20 cellular contexts compared by ENCODE assay signal in genomic region chr16:22210854-22211253, GRCh38. TPM values are rescaled to one million over a fixed set of nuclear protein-coding genes. Genes with fewer than 3 reads are reported as not detected.
DNase-seq lines count a peak whose midpoint lies in the region; TF ChIP-seq lines count a peak whose summit lies in the region.
"Had no signal": no experiment of that assay in that cellular context is flagged by ENCODE, and none has a peak within 500 bp of the region (broad histone marks: within the 10 kb centered on the region; RNA-seq: fewer than 3 reads in every experiment).

No MANE protein-coding gene starts in this region.

- TF ChIP-seq POLR2A in prostate gland (IDR thresholded peaks at IDR 0.05), result no peak

- intact Hi-C loops in activated T-helper 1 cell treated with anti-CD3 and anti-CD28 coated beads, Interleukin-12 subunit alpha, Interleukin-12 subunit beta, Interleukin-2, Interleukin-4 antibody, amounts not matched to agents 30 ng/mL and 10 ng/mL and 1 ng/mL, durations not matched to agents 14 hours and 24 hours and 36 hours (cut with micrococcal nuclease), result no loop called here
- intact Hi-C loops in prostate gland (cut with DNase I), result loop anchor here (5.0 kb wide), 1 partner anchor 161 kb away; the partner anchor contains the start of gene CDR2

- DNase-seq in activated T-helper 1 cell treated with anti-CD3 and anti-CD28 coated beads, Interleukin-12 subunit alpha, Interleukin-12 subunit beta, Interleukin-2, Interleukin-4 antibody, amounts not matched to agents 30 ng/mL and 10 ng/mL and 1 ng/mL, durations not matched to agents 14 hours and 24 hours and 36 hours (ENCODE audit: low spot score), result no peak
- DNase-seq in prostate gland (ENCODE audit: low spot score) (no peak), cerebellar nuclear complex (lab: John Stamatoyannopoulos, UW) (no peak), NCI-H2196 (lab: John Stamatoyannopoulos, UW; ENCODE audit: unreplicated experiment) (no peak)
- DNase-seq in activated effector memory CD4-positive, alpha-beta T cell treated with anti-CD3 and anti-CD28 coated beads, Interleukin-2, amount 50 U/mL, for 16 hours, result no peak
- DNase-seq in activated CD4-positive, alpha-beta T cell treated with anti-CD3 and anti-CD28 coated beads, Interleukin-2, amount 50 U/mL, for 48 hours, result no peak
- DNase-seq: activated CD4-positive, alpha-beta T cell treated with anti-CD3 and anti-CD28 coated beads for 36 hours; activated gamma-delta T cell; KBM-7; left colon; NCI-H1048; NCI-H2081; NCI-H524 treated with DMSO at 0.1 percent for 48 hours had no signal

- H3K9me3 ChIP-seq in prostate gland, result no peaks in the 10 kb centered on the region
- H3K9me3 ChIP-seq: esophagus muscularis mucosa had no signal

- no peak for TF ChIP-seq EP300 in Ishikawa (IDR thresholded peaks at IDR 0.05; ENCODE audit: borderline replicate concordance)

- TF ChIP-seq CTCF in 22Rv1 (IDR thresholded peaks at IDR 0.05), result no peak
- TF ChIP-seq CTCF in prostate gland (IDR thresholded peaks at IDR 0.05), result no peak

- no peaks in the 10 kb centered on the region for H3K9me3 Mint-ChIP-seq in activated T-helper 1 cell treated with anti-CD3 and anti-CD28 coated beads, Interleukin-12 subunit alpha, Interleukin-12 subunit beta, Interleukin-2, Interleukin-4 antibody, amounts not matched to agents 30 ng/mL and 10 ng/mL and 1 ng/mL, durations not matched to agents 14 hours and 24 hours and 36 hours
- H3K9me3 Mint-ChIP-seq: CD8-positive, alpha-beta T cell had no signal

- TF ChIP-seq RAD21 in Ishikawa (IDR thresholded peaks at IDR 0.05; ENCODE audit: low read depth), result no peak

- peak overlapping the region; percentile 24 for H3K4me3 Mint-ChIP-seq in activated T-helper 1 cell treated with anti-CD3 and anti-CD28 coated beads, Interleukin-12 subunit alpha, Interleukin-12 subunit beta, Interleukin-2, Interleukin-4 antibody, amounts not matched to agents 30 ng/mL and 10 ng/mL and 1 ng/mL, durations not matched to agents 14 hours and 24 hours and 36 hours
- H3K4me3 Mint-ChIP-seq: activated CD4-positive, alpha-beta T cell treated with anti-CD3 and anti-CD28 coated beads for 36 hours; CD8-positive, alpha-beta T cell had no signal

- no peak overlapping the region for H3K4me3 ChIP-seq in prostate gland
- H3K4me3 ChIP-seq: cardiac muscle cell, esophagus muscularis mucosa had no signal

- H3K36me3 Mint-ChIP-seq in activated T-helper 1 cell treated with anti-CD3 and anti-CD28 coated beads, Interleukin-12 subunit alpha, Interleukin-12 subunit beta, Interleukin-2, Interleukin-4 antibody, amounts not matched to agents 30 ng/mL and 10 ng/mL and 1 ng/mL, durations not matched to agents 14 hours and 24 hours and 36 hours (ENCODE audit: low read depth), result peaks cover 35% of the 10 kb centered on the region

- H3K27ac ChIP-seq in 22Rv1 (peak overlapping the region; percentile 92), prostate gland (peak overlapping the region; percentile 90 to 91)
- H3K27ac ChIP-seq: cardiac muscle cell had no signal

- H3K27ac Mint-ChIP-seq in activated T-helper 1 cell treated with anti-CD3 and anti-CD28 coated beads, Interleukin-12 subunit alpha, Interleukin-12 subunit beta, Interleukin-2, Interleukin-4 antibody, amounts not matched to agents 30 ng/mL and 10 ng/mL and 1 ng/mL, durations not matched to agents 14 hours and 24 hours and 36 hours, result no peak overlapping the region
- H3K27ac Mint-ChIP-seq: activated CD4-positive, alpha-beta T cell treated with anti-CD3 and anti-CD28 coated beads for 36 hours; CD8-positive, alpha-beta T cell had no signal

- H3K27me3 Mint-ChIP-seq in activated T-helper 1 cell treated with anti-CD3 and anti-CD28 coated beads, Interleukin-12 subunit alpha, Interleukin-12 subunit beta, Interleukin-2, Interleukin-4 antibody, amounts not matched to agents 30 ng/mL and 10 ng/mL and 1 ng/mL, durations not matched to agents 14 hours and 24 hours and 36 hours (ENCODE audit: insufficient read depth), result no peaks in the 10 kb centered on the region
- H3K27me3 Mint-ChIP-seq: activated CD4-positive, alpha-beta T cell treated with anti-CD3 and anti-CD28 coated beads for 36 hours had no signal

- WGBS in prostate gland, result 80% methylated on average over 2 of the region's 2 CpGs

- no peaks in the 10 kb centered on the region for H3K36me3 ChIP-seq in prostate gland
- H3K36me3 ChIP-seq: cardiac muscle cell had no signal

- H3K27me3 ChIP-seq in prostate gland (replicated peaks; ENCODE audit: insufficient read depth), result no peaks in the 10 kb centered on the region
- H3K27me3 ChIP-seq: cardiac muscle cell, esophagus muscularis mucosa had no signal

- peaks cover 38% of the 10 kb centered on the region for H3K4me1 Mint-ChIP-seq in activated T-helper 1 cell treated with anti-CD3 and anti-CD28 coated beads, Interleukin-12 subunit alpha, Interleukin-12 subunit beta, Interleukin-2, Interleukin-4 antibody, amounts not matched to agents 30 ng/mL and 10 ng/mL and 1 ng/mL, durations not matched to agents 14 hours and 24 hours and 36 hours (ENCODE audit: low read depth)

- peaks cover 33% of the 10 kb centered on the region for H3K4me1 ChIP-seq in prostate gland (replicated peaks)

TF ChIP-seq in Ishikawa, 13 proteins besides CTCF, POLR2A, EP300 and RAD21:
- TF ChIP-seq ZBTB7A (IDR thresholded peaks at IDR 0.05; ENCODE audit: low read depth), result no peak
- no peak for TF ChIP-seq MAX (IDR thresholded peaks at IDR 0.05)
- TF ChIP-seq USF1 (IDR thresholded peaks at IDR 0.05), result peak; percentile 65

RNA-seq across cellular contexts. Expression of gene EEF2K, which starts 4.8 kb away (rescaled TPM):
- 28.3 and 30.5 TPM in 2 replicates for total RNA-seq in activated T-helper 1 cell treated with anti-CD3 and anti-CD28 coated beads, Interleukin-12 subunit alpha, Interleukin-12 subunit beta, Interleukin-2, Interleukin-4 antibody, amounts not matched to agents 30 ng/mL and 10 ng/mL and 1 ng/mL, durations not matched to agents 14 hours and 24 hours and 36 hours
- total RNA-seq in prostate gland, result 10 to 100 TPM; 58.2 to 75.1 TPM

RNA-seq across cellular contexts. Expression of gene SDR42E2, which starts 48.5 kb away (rescaled TPM):
- total RNA-seq in activated T-helper 1 cell treated with anti-CD3 and anti-CD28 coated beads, Interleukin-12 subunit alpha, Interleukin-12 subunit beta, Interleukin-2, Interleukin-4 antibody, amounts not matched to agents 30 ng/mL and 10 ng/mL and 1 ng/mL, durations not matched to agents 14 hours and 24 hours and 36 hours, result not detected in 2 replicates
- total RNA-seq in prostate gland, result not detected
- total RNA-seq: esophagus muscularis mucosa; left colon; renal cortical epithelial cell; T-helper 2 cell treated with Interferon-gamma antibody and Interleukin-4, amounts not matched to agents 100 ng/mL and 5 ng/mL, for 36 hours had no signal
